In genomic region chr17:18183334-18184142, GRCh38 we compare ENCODE assay signal across 1 cellular context.
A peak's percentile ranks its signal among the peaks of the same experiment; 100 is the strongest.
TF ChIP-seq lines count a peak whose summit lies in the region.

Gene ALKBH5, plus strand, starts transcription at chr17:18183828. Its CDS starts 416 bp downstream, at chr17:18184244.

TF ChIP-seq in HepG2, 621 proteins besides CTCF, POLR2A, EP300 and RAD21 (continued from another document and continues in another):
- TF ChIP-seq XRCC5 (optimal IDR thresholded peaks at IDR 0.05; ENCODE audit: low read length) (peak; percentile 53), BORCS8-MEF2B (CRISPR knock-in tag; IDR thresholded peaks at IDR 0.05) (no peak; the same call in 1 of the 2 replicates), ZNF329 (CRISPR knock-in tag; IDR thresholded peaks at IDR 0.05; ENCODE audit: low read depth) (peak; percentile 24; the same call in 1 of the 2 replicates), SALL1 (CRISPR knock-in tag; IDR thresholded peaks at IDR 0.05) (peak; percentile 75), TSC22D2 (CRISPR knock-in tag; IDR thresholded peaks at IDR 0.05; ENCODE audit: borderline replicate concordance) (no peak), ZNF331 (CRISPR knock-in tag; IDR thresholded peaks at IDR 0.05) (no peak; the same call in 1 of the 2 replicates), KLF6 (CRISPR knock-in tag; IDR thresholded peaks at IDR 0.05) (no peak), HINFP (CRISPR knock-in tag; IDR thresholded peaks at IDR 0.05; ENCODE audit: low read depth) (peak; percentile 92), ZNF552 (CRISPR knock-in tag; IDR thresholded peaks at IDR 0.05; ENCODE audit: borderline replicate concordance) (no peak), ZNF672 (CRISPR knock-in tag; IDR thresholded peaks at IDR 0.05) (no peak), ZNF766 (CRISPR knock-in tag; IDR thresholded peaks at IDR 0.05; ENCODE audit: borderline replicate concordance) (peak; percentile 49; the same call in 1 of the 2 replicates), ZNF780A (CRISPR knock-in tag; IDR thresholded peaks at IDR 0.05) (no peak), SOX13 (IDR thresholded peaks at IDR 0.05) (no peak), SOX13 (CRISPR knock-in tag; conservative IDR thresholded peaks at IDR 0.05 in 1 of 2, IDR thresholded peaks at IDR 0.05 in 1 of 2) (0 out of 4 replicates have a peak, but pooled peaks of 1 of the 2 experiments have one; percentile 25), SMAD3 (CRISPR knock-in tag; IDR thresholded peaks at IDR 0.05) (0 out of 2 replicates have a peak, but pooled peaks have one; percentile 11), TRAFD1 (CRISPR knock-in tag; IDR thresholded peaks at IDR 0.05; ENCODE audit: borderline replicate concordance) (no peak), SOX6 (IDR thresholded peaks at IDR 0.05) (no peak), SOX6 (CRISPR knock-in tag; IDR thresholded peaks at IDR 0.05) (peak; percentile 33; the same call in 1 of the 2 replicates), ZNF317 (CRISPR knock-in tag; IDR thresholded peaks at IDR 0.05) (0 out of 2 replicates have a peak, but pooled peaks have one; percentile 23), MAX (IDR thresholded peaks at IDR 0.05) (peak; percentile 54; the same call in 1 of the 2 replicates), ZNF121 (CRISPR knock-in tag; IDR thresholded peaks at IDR 0.05) (0 out of 2 replicates have a peak, but pooled peaks have one; percentile 18), EED (CRISPR knock-in tag; IDR thresholded peaks at IDR 0.05) (no peak), ZFAT (CRISPR knock-in tag; conservative IDR thresholded peaks at IDR 0.05) (no peak), NCOA1 (CRISPR knock-in tag; IDR thresholded peaks at IDR 0.05) (peak; percentile 7; the same call in 1 of the 2 replicates), CENPT (CRISPR knock-in tag; IDR thresholded peaks at IDR 0.05; ENCODE audit: low read depth) (no peak), SIN3A (IDR thresholded peaks at IDR 0.05; ENCODE audit: borderline replicate concordance, low read depth, low read length) (peak; percentile 40; the same call in 1 of the 2 replicates), TAF1 (CRISPR knock-in tag; IDR thresholded peaks at IDR 0.05) (peak; percentile 46), FOXC1 (CRISPR knock-in tag; IDR thresholded peaks at IDR 0.05; ENCODE audit: borderline replicate concordance) (0 out of 2 replicates have a peak, but pooled peaks have one; percentile 9), ZC3H13 (CRISPR knock-in tag; IDR thresholded peaks at IDR 0.05) (peak; percentile 22; the same call in 1 of the 2 replicates), HOXD1 (CRISPR knock-in tag; IDR thresholded peaks at IDR 0.05) (peak; percentile 48; the same call in 1 of the 2 replicates), TARDBP (CRISPR knock-in tag; IDR thresholded peaks at IDR 0.05) (peak; percentile 34; the same call in 1 of the 2 replicates), MTA1 (CRISPR knock-in tag; IDR thresholded peaks at IDR 0.05; ENCODE audit: borderline replicate concordance) (peak; percentile 78; the same call in 1 of the 2 replicates), ZNF781 (CRISPR knock-in tag; IDR thresholded peaks at IDR 0.05; ENCODE audit: borderline replicate concordance, not compliant biosample characterization) (peak; percentile 13), HNRNPLL (IDR thresholded peaks at IDR 0.05; ENCODE audit: low read depth, low read length, poor library complexity, severe bottlenecking) (peak; percentile 86), ZFY (CRISPR knock-in tag; IDR thresholded peaks at IDR 0.05) (peak; percentile 81), CHD2 (IDR thresholded peaks at IDR 0.05; ENCODE audit: low read depth, low read length) (peak; percentile 67; the same call in 1 of the 2 replicates), CREB1 (IDR thresholded peaks at IDR 0.05) (peak; percentile 90), CREB1 (CRISPR knock-in tag; IDR thresholded peaks at IDR 0.05) (peak; percentile 5; the same call in 1 of the 2 replicates), NPAS2 (CRISPR knock-in tag; IDR thresholded peaks at IDR 0.05; ENCODE audit: borderline replicate concordance) (no peak), KAT8 (CRISPR knock-in tag; IDR thresholded peaks at IDR 0.05) (peak; percentile 44; the same call in 1 of the 2 replicates), SMAD1 (CRISPR knock-in tag; IDR thresholded peaks at IDR 0.05; ENCODE audit: borderline replicate concordance, low read depth) (peak; percentile 82; the same call in 1 of the 2 replicates)
- TF ChIP-seq, protein P1, sequence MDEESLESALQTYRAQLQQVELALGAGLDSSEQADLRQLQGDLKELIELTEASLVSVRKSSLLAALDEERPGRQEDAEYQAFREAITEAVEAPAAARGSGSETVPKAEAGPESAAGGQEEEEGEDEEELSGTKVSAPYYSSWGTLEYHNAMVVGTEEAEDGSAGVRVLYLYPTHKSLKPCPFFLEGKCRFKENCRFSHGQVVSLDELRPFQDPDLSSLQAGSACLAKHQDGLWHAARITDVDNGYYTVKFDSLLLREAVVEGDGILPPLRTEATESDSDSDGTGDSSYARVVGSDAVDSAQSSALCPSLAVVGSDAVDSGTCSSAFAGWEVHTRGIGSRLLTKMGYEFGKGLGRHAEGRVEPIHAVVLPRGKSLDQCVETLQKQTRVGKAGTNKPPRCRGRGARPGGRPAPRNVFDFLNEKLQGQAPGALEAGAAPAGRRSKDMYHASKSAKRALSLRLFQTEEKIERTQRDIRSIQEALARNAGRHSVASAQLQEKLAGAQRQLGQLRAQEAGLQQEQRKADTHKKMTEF (CRISPR knock-in tag; IDR thresholded peaks at IDR 0.05), result peak; percentile 55; the same call in 1 of the 2 replicates
- TF ChIP-seq, protein P2, sequence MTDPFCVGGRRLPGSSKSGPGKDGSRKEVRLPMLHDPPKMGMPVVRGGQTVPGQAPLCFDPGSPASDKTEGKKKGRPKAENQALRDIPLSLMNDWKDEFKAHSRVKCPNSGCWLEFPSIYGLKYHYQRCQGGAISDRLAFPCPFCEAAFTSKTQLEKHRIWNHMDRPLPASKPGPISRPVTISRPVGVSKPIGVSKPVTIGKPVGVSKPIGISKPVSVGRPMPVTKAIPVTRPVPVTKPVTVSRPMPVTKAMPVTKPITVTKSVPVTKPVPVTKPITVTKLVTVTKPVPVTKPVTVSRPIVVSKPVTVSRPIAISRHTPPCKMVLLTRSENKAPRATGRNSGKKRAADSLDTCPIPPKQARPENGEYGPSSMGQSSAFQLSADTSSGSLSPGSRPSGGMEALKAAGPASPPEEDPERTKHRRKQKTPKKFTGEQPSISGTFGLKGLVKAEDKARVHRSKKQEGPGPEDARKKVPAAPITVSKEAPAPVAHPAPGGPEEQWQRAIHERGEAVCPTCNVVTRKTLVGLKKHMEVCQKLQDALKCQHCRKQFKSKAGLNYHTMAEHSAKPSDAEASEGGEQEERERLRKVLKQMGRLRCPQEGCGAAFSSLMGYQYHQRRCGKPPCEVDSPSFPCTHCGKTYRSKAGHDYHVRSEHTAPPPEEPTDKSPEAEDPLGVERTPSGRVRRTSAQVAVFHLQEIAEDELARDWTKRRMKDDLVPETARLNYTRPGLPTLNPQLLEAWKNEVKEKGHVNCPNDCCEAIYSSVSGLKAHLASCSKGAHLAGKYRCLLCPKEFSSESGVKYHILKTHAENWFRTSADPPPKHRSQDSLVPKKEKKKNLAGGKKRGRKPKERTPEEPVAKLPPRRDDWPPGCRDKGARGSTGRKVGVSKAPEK (CRISPR knock-in tag; IDR thresholded peaks at IDR 0.05; ENCODE audit: borderline replicate concordance), result 0 out of 2 replicates have a peak, but pooled peaks have one; percentile 3
- TF ChIP-seq, protein P3, sequence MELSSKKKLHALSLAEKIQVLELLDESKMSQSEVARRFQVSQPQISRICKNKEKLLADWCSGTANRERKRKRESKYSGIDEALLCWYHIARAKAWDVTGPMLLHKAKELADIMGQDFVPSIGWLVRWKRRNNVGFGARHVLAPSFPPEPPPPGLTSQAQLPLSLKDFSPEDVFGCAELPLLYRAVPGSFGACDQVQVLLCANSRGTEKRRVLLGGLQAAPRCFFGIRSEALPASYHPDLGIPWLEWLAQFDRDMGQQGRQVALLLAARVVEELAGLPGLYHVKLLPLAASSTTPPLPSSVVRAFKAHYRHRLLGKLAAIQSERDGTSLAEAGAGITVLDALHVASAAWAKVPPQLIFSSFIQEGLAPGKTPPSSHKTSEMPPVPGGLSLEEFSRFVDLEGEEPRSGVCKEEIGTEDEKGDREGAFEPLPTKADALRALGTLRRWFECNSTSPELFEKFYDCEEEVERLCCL (CRISPR knock-in tag; IDR thresholded peaks at IDR 0.05; ENCODE audit: borderline replicate concordance), result no peak; the same call in 1 of the 2 replicates
- TF ChIP-seq, protein P4, sequence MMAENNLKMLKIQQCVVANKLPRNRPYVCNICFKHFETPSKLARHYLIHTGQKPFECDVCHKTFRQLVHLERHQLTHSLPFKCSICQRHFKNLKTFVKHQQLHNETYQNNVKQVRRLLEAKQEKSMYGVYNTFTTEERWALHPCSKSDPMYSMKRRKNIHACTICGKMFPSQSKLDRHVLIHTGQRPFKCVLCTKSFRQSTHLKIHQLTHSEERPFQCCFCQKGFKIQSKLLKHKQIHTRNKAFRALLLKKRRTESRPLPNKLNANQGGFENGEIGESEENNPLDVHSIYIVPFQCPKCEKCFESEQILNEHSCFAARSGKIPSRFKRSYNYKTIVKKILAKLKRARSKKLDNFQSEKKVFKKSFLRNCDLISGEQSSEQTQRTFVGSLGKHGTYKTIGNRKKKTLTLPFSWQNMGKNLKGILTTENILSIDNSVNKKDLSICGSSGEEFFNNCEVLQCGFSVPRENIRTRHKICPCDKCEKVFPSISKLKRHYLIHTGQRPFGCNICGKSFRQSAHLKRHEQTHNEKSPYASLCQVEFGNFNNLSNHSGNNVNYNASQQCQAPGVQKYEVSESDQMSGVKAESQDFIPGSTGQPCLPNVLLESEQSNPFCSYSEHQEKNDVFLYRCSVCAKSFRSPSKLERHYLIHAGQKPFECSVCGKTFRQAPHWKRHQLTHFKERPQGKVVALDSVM (CRISPR knock-in tag; IDR thresholded peaks at IDR 0.05), result 0 out of 2 replicates have a peak, but pooled peaks have one; percentile 11
- TF ChIP-seq, protein P5, sequence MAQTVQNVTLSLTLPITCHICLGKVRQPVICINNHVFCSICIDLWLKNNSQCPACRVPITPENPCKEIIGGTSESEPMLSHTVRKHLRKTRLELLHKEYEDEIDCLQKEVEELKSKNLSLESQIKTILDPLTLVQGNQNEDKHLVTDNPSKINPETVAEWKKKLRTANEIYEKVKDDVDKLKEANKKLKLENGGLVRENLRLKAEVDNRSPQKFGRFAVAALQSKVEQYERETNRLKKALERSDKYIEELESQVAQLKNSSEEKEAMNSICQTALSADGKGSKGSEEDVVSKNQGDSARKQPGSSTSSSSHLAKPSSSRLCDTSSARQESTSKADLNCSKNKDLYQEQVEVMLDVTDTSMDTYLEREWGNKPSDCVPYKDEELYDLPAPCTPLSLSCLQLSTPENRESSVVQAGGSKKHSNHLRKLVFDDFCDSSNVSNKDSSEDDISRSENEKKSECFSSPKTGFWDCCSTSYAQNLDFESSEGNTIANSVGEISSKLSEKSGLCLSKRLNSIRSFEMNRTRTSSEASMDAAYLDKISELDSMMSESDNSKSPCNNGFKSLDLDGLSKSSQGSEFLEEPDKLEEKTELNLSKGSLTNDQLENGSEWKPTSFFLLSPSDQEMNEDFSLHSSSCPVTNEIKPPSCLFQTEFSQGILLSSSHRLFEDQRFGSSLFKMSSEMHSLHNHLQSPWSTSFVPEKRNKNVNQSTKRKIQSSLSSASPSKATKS (CRISPR knock-in tag; IDR thresholded peaks at IDR 0.05), result no peak; the same call in 1 of the 2 replicates
- TF ChIP-seq, protein P6, sequence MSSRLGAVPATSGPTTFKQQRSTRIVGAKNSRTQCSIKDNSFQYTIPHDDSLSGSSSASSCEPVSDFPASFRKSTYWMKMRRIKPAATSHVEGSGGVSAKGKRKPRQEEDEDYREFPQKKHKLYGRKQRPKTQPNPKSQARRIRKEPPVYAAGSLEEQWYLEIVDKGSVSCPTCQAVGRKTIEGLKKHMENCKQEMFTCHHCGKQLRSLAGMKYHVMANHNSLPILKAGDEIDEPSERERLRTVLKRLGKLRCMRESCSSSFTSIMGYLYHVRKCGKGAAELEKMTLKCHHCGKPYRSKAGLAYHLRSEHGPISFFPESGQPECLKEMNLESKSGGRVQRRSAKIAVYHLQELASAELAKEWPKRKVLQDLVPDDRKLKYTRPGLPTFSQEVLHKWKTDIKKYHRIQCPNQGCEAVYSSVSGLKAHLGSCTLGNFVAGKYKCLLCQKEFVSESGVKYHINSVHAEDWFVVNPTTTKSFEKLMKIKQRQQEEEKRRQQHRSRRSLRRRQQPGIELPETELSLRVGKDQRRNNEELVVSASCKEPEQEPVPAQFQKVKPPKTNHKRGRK (CRISPR knock-in tag; IDR thresholded peaks at IDR 0.05), result no peak
- TF ChIP-seq, protein P7, sequence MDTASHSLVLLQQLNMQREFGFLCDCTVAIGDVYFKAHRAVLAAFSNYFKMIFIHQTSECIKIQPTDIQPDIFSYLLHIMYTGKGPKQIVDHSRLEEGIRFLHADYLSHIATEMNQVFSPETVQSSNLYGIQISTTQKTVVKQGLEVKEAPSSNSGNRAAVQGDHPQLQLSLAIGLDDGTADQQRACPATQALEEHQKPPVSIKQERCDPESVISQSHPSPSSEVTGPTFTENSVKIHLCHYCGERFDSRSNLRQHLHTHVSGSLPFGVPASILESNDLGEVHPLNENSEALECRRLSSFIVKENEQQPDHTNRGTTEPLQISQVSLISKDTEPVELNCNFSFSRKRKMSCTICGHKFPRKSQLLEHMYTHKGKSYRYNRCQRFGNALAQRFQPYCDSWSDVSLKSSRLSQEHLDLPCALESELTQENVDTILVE (CRISPR knock-in tag; IDR thresholded peaks at IDR 0.05), result 0 out of 2 replicates have a peak, but pooled peaks have one; percentile 4
